Comparison of ENCODE assay signal across 29 cellular contexts in genomic region chr5:76728965-76729364, GRCh38.
"Had no signal": no experiment of that assay in that cellular context is flagged by ENCODE, and none has a peak within 500 bp of the region (broad histone marks: within the 10 kb centered on the region; RNA-seq: fewer than 3 reads in every experiment).

No MANE protein-coding gene starts in this region.

- DNase-seq: activated CD4-positive, alpha-beta memory T cell treated with anti-CD3 and anti-CD28 coated beads, Interleukin-2, amount 10 ng/mL, durations not matched to agents 7 days and 5 days; activated CD4-positive, alpha-beta T cell treated with anti-CD3 and anti-CD28 coated beads for 36 hours; activated CD4-positive, alpha-beta T cell treated with anti-CD3 and anti-CD28 coated beads, Interleukin-2, amount 10 ng/mL, durations not matched to agents 24 days and 14 days; activated CD4-positive, CD25-positive, alpha-beta regulatory T cell; activated CD4-positive, CD25-positive, alpha-beta regulatory T cell treated with anti-CD3 and anti-CD28 coated beads, Interleukin-2, amount 50 U/mL, for 72 hours; activated CD8-positive, alpha-beta memory T cell treated with anti-CD3 and anti-CD28 coated beads, Interleukin-2, amount 50 U/mL, for 48 hours; activated gamma-delta T cell; activated naive CD4-positive, alpha-beta T cell; activated naive CD4-positive, alpha-beta T cell treated with anti-CD3 and anti-CD28 coated beads, Interleukin-2, amount 10 ng/mL, durations not matched to agents 7 days and 5 days; activated naive CD8-positive, alpha-beta T cell treated with anti-CD3 and anti-CD28 coated beads, Interleukin-2, amount 10 ng/mL, durations not matched to agents 7 days and 5 days; activated T-cell treated with anti-CD3 and anti-CD28 coated beads for 4 hours; activated T-cell treated with anti-CD3 and anti-CD28 coated beads, Interleukin-2, amount 50 U/mL, for 24 hours; activated T-cell treated with anti-CD3 and anti-CD28 coated beads, Interleukin-2, amount 50 U/mL, for 72 hours; central memory CD4-positive, alpha-beta T cell; dorsolateral prefrontal cortex; effector memory CD4-positive, alpha-beta T cell; foreskin fibroblast; head of caudate nucleus; T-helper 2 cell had no signal

- FAIRE-seq: endometrium, frontal cortex had no signal

- ATAC-seq: activated CD4-positive, alpha-beta T cell treated with anti-CD3 and anti-CD28 coated beads for 36 hours; activated naive CD4-positive, alpha-beta T cell treated with anti-CD3 and anti-CD28 coated beads, Interleukin-2, amount 50 U/mL, for 72 hours; activated T-cell treated with anti-CD3 and anti-CD28 coated beads, Interleukin-2, amount 50 U/mL, for 72 hours; esophagus mucosa had no signal

- H3K4me3 ChIP-seq: ascending aorta, breast epithelium, cardiac muscle cell, coronary artery, dorsolateral prefrontal cortex had no signal

- H3K36me3 ChIP-seq: breast epithelium, cardiac muscle cell had no signal

- H3K27ac Mint-ChIP-seq: activated CD4-positive, alpha-beta memory T cell treated with anti-CD3 and anti-CD28 coated beads, Interleukin-2, amount 10 ng/mL, durations not matched to agents 7 days and 5 days; activated CD4-positive, alpha-beta T cell treated with anti-CD3 and anti-CD28 coated beads for 36 hours; activated CD4-positive, alpha-beta T cell treated with anti-CD3 and anti-CD28 coated beads, Interleukin-2, amount 10 ng/mL, durations not matched to agents 24 days and 14 days; activated naive CD4-positive, alpha-beta T cell treated with anti-CD3 and anti-CD28 coated beads, Interleukin-2, amount 10 ng/mL, durations not matched to agents 7 days and 5 days; activated naive CD4-positive, alpha-beta T cell treated with anti-CD3 and anti-CD28 coated beads, Interleukin-2, amount 50 U/mL, for 72 hours; activated naive CD8-positive, alpha-beta T cell treated with anti-CD3 and anti-CD28 coated beads, Interleukin-2, amount 10 ng/mL, durations not matched to agents 7 days and 5 days; activated T-cell treated with anti-CD3 and anti-CD28 coated beads, Interleukin-2, amount 50 U/mL, for 24 hours; brain; dendritic cell treated with granulocyte-macrophage colony-stimulating factor and Interleukin-4, amounts not matched to agents 40 ng/mL and 50 ng/mL, for 4 days had no signal

- H3K4me3 Mint-ChIP-seq: activated CD4-positive, alpha-beta memory T cell treated with anti-CD3 and anti-CD28 coated beads, Interleukin-2, amount 10 ng/mL, durations not matched to agents 7 days and 5 days; activated CD4-positive, alpha-beta T cell treated with anti-CD3 and anti-CD28 coated beads for 36 hours; activated CD4-positive, alpha-beta T cell treated with anti-CD3 and anti-CD28 coated beads, Interleukin-2, amount 10 ng/mL, durations not matched to agents 24 days and 14 days; activated naive CD4-positive, alpha-beta T cell treated with anti-CD3 and anti-CD28 coated beads, Interleukin-2, amount 10 ng/mL, durations not matched to agents 7 days and 5 days; activated naive CD8-positive, alpha-beta T cell treated with anti-CD3 and anti-CD28 coated beads, Interleukin-2, amount 10 ng/mL, durations not matched to agents 7 days and 5 days; activated T-cell treated with anti-CD3 and anti-CD28 coated beads, Interleukin-2, amount 50 U/mL, for 24 hours; activated T-cell treated with anti-CD3 and anti-CD28 coated beads, Interleukin-2, amount 50 U/mL, for 72 hours; brain; dendritic cell treated with granulocyte-macrophage colony-stimulating factor and Interleukin-4, amounts not matched to agents 40 ng/mL and 50 ng/mL, for 4 days had no signal

- H3K4me1 ChIP-seq: ascending aorta, breast epithelium had no signal

- H3K4me1 Mint-ChIP-seq: activated CD4-positive, alpha-beta T cell treated with anti-CD3 and anti-CD28 coated beads for 36 hours; activated naive CD4-positive, alpha-beta T cell treated with anti-CD3 and anti-CD28 coated beads, Interleukin-2, amount 10 ng/mL, durations not matched to agents 7 days and 5 days; activated naive CD8-positive, alpha-beta T cell treated with anti-CD3 and anti-CD28 coated beads, Interleukin-2, amount 10 ng/mL, durations not matched to agents 7 days and 5 days had no signal

- H3K27ac ChIP-seq: ascending aorta, breast epithelium, cardiac muscle cell, coronary artery, dorsolateral prefrontal cortex had no signal

- H3K27me3 ChIP-seq: ascending aorta, breast epithelium, cardiac muscle cell had no signal

- H3K27me3 Mint-ChIP-seq: activated CD4-positive, alpha-beta memory T cell treated with anti-CD3 and anti-CD28 coated beads, Interleukin-2, amount 10 ng/mL, durations not matched to agents 7 days and 5 days; activated CD4-positive, alpha-beta T cell treated with anti-CD3 and anti-CD28 coated beads for 36 hours; brain; dendritic cell treated with granulocyte-macrophage colony-stimulating factor and Interleukin-4, amounts not matched to agents 40 ng/mL and 50 ng/mL, for 4 days had no signal
